In genomic region chr10:78255796-78256638, GRCh38 we compare ENCODE assay signal across 9 cellular contexts.
DNase-seq lines count a peak whose midpoint lies in the region; ATAC-seq, FAIRE-seq and TF ChIP-seq lines count a peak whose summit lies in the region.
"Had no signal": no experiment of that assay in that cellular context is flagged by ENCODE, and none has a peak within 500 bp of the region (broad histone marks: within the 10 kb centered on the region; RNA-seq: fewer than 3 reads in every experiment).

No MANE protein-coding gene starts in this region.

- FAIRE-seq in astrocyte (lab: Jason Lieb, UNC) (peak; percentile 98), islet of Langerhans (lab: Jason Lieb, UNC) (peak; percentile 86)

- no peak for TF ChIP-seq POLR2A in prostate gland (IDR thresholded peaks at IDR 0.05)

- ATAC-seq in thoracic aorta (ENCODE audit: insufficient number of reproducible peaks, low FRiP score, low read depth), result peak; percentile 98
- ATAC-seq in GM19397 (IDR thresholded peaks at IDR 0.05; ENCODE audit: unreplicated experiment), result no peak
- no peak for ATAC-seq in HG03565 (IDR thresholded peaks at IDR 0.05; ENCODE audit: unreplicated experiment)
- ATAC-seq in GM19452 (IDR thresholded peaks at IDR 0.05; ENCODE audit: unreplicated experiment), result no peak

- H3K9ac ChIP-seq in astrocyte (ENCODE audit: low read length), result peak overlapping the region; percentile 60

- H3K27ac ChIP-seq in astrocyte (ENCODE audit: low read depth, low read length) (peak overlapping the region; percentile 93), thoracic aorta (peak overlapping the region; percentile 69 to 79), prostate gland (no peak overlapping the region)
- H3K27ac ChIP-seq: breast epithelium had no signal

- H3K79me2 ChIP-seq in astrocyte (ENCODE audit: insufficient read depth, low read length), result no peaks in the 10 kb centered on the region

- H3K36me3 Mint-ChIP-seq in astrocyte (ENCODE audit: low read depth, unreplicated experiment), result peaks cover 4% of the 10 kb centered on the region

- no peak overlapping the region for H3K4me3 Mint-ChIP-seq in astrocyte (ENCODE audit: unreplicated experiment)

- H3K4me1 Mint-ChIP-seq in astrocyte (ENCODE audit: low read depth, unreplicated experiment), result peaks cover 22% of the 10 kb centered on the region

- whole genome bisulfite sequencing in prostate gland, result 70% methylated on average over 9 of the region's 9 CpGs

- H3K27ac Mint-ChIP-seq in astrocyte (ENCODE audit: unreplicated experiment), result peak overlapping the region; percentile 98

- DNase-seq in HT1080 (ENCODE audit: low read depth), result peak; percentile 95
- peak; percentile 98 for DNase-seq in astrocyte (ENCODE audit: low read depth)
- peak; percentile 69 for DNase-seq in thoracic aorta (ENCODE audit: low spot score)
- no peak for DNase-seq in prostate gland (ENCODE audit: low spot score)

- H3K27me3 Mint-ChIP-seq in astrocyte (ENCODE audit: low read depth, unreplicated experiment), result peaks cover 16% of the 10 kb centered on the region

- H3K27me3 ChIP-seq in astrocyte (ENCODE audit: insufficient read depth, low read length) (no peaks in the 10 kb centered on the region), thoracic aorta (replicated peaks; ENCODE audit: insufficient read depth) (no peaks in the 10 kb centered on the region), prostate gland (replicated peaks; ENCODE audit: insufficient read depth) (no peaks in the 10 kb centered on the region)
- H3K27me3 ChIP-seq: breast epithelium had no signal

- peaks cover 19% of the 10 kb centered on the region for H3K4me1 ChIP-seq in astrocyte (ENCODE audit: insufficient read depth, low read length)
- H3K4me1 ChIP-seq in thoracic aorta (ENCODE audit: control insufficient read depth in 1 of 2, low read depth in 2 of 2), result peaks cover 7 to 17% of the 10 kb centered on the region in 2 donors
- H3K4me1 ChIP-seq in prostate gland (replicated peaks), result no peaks in the 10 kb centered on the region
- H3K4me1 ChIP-seq: breast epithelium had no signal

- no peaks in the 10 kb centered on the region for H3K9me3 ChIP-seq in astrocyte (ENCODE audit: insufficient read depth, low read depth, low read length)
- H3K9me3 ChIP-seq in thoracic aorta, result no peaks in the 10 kb centered on the region
- H3K9me3 ChIP-seq in prostate gland, result no peaks in the 10 kb centered on the region
- H3K9me3 ChIP-seq: breast epithelium had no signal

- H3K9me3 Mint-ChIP-seq in astrocyte (ENCODE audit: unreplicated experiment), result peaks cover 7% of the 10 kb centered on the region

- H3K4me2 ChIP-seq in astrocyte (ENCODE audit: low read length), result peak overlapping the region; percentile 40

- H4K20me1 ChIP-seq in astrocyte (ENCODE audit: insufficient read depth, low read length), result no peaks in the 10 kb centered on the region

- no peaks in the 10 kb centered on the region for H3K36me3 ChIP-seq in astrocyte (ENCODE audit: insufficient read depth, low read length)
- no peaks in the 10 kb centered on the region for H3K36me3 ChIP-seq in thoracic aorta
- H3K36me3 ChIP-seq in prostate gland, result no peaks in the 10 kb centered on the region
- H3K36me3 ChIP-seq: breast epithelium had no signal

- H2AFZ ChIP-seq in astrocyte (ENCODE audit: low read depth, low read length), result peak overlapping the region; percentile 31

- intact Hi-C loops in prostate gland (cut with DNase I), result no loop called here

- H3K4me3 ChIP-seq in astrocyte (ENCODE audit: insufficient read depth, low read depth, low read length), result no peak overlapping the region
- no peak overlapping the region for H3K4me3 ChIP-seq in thoracic aorta
- no peak overlapping the region for H3K4me3 ChIP-seq in prostate gland
- H3K4me3 ChIP-seq: breast epithelium had no signal

- no peak for TF ChIP-seq CTCF in astrocyte (IDR thresholded peaks at IDR 0.05; ENCODE audit: insufficient read depth, low read depth, low read length)
- TF ChIP-seq CTCF in thoracic aorta (IDR thresholded peaks at IDR 0.05), result no peak
- no peak for TF ChIP-seq CTCF in prostate gland (IDR thresholded peaks at IDR 0.05)

Comparison
In these comparisons a context has a peak if more than half of its experiments do, and no peak if none do; other contexts are left out.
1. H3K27ac ChIP-seq: peak in astrocyte (single experiment) and thoracic aorta (2 of 2); none in prostate gland (0 of 2).